In genomic region chr2:146754606-146755005, GRCh38 we compare ENCODE assay signal across 24 cellular contexts.
DNase-seq lines count a peak whose midpoint lies in the region; ATAC-seq and TF ChIP-seq lines count a peak whose summit lies in the region.
"Had no signal": no experiment of that assay in that cellular context is flagged by ENCODE, and none has a peak within 500 bp of the region (broad histone marks: within the 10 kb centered on the region; RNA-seq: fewer than 3 reads in every experiment).

No MANE protein-coding gene starts in this region.

- TF ChIP-seq CTCF in nephron (IDR thresholded peaks at IDR 0.05; ENCODE audit: unreplicated experiment in 3 of 3), result no peak

- peaks cover 5% of the 10 kb centered on the region for H3K4me1 Mint-ChIP-seq in nephron
- H3K4me1 Mint-ChIP-seq: CD14-positive monocyte; CD4-positive, alpha-beta memory T cell; CD4-positive, CD25-positive, alpha-beta regulatory T cell; CD8-positive, alpha-beta memory T cell had no signal

- no peaks in the 10 kb centered on the region for H3K36me3 Mint-ChIP-seq in nephron (ENCODE audit: low read depth)
- H3K36me3 Mint-ChIP-seq: CD14-positive monocyte; CD4-positive, alpha-beta memory T cell; CD4-positive, CD25-positive, alpha-beta regulatory T cell; CD8-positive, alpha-beta memory T cell had no signal

- DNase-seq in NCI-H226, result peak; percentile 66
- DNase-seq in amniotic epithelial cell (ENCODE audit: low read depth), result peak; percentile 82
- DNase-seq in kidney glomerular epithelial cell (lab: John Stamatoyannopoulos, UW), result peak; percentile 8
- DNase-seq in activated T-cell treated with anti-CD3 and anti-CD28 coated beads, Interleukin-2, amount 50 U/mL, for 48 hours, result no peak
- DNase-seq: 8988T; ACHN; BE2C; C1 segment of cervical spinal cord; CD4-positive, alpha-beta memory T cell; CD4-positive, CD25-positive, alpha-beta regulatory T cell; CD8-positive, alpha-beta memory T cell; COR-L47; DMS 273 treated with DMSO at 0.1 percent for 48 hours; DMS153; DMS53; DMS79; DND-41; EL; GDM1 had no signal

- ATAC-seq in HG03045 (IDR thresholded peaks at IDR 0.05; ENCODE audit: unreplicated experiment), result no peak
- ATAC-seq in GM21786 (IDR thresholded peaks at IDR 0.05; ENCODE audit: unreplicated experiment), result no peak
- ATAC-seq: GM12878 had no signal

- no peaks in the 10 kb centered on the region for H3K9me3 Mint-ChIP-seq in nephron

- H3K27me3 Mint-ChIP-seq in nephron (ENCODE audit: low read depth), result peaks cover 3% of the 10 kb centered on the region
- H3K27me3 Mint-ChIP-seq: CD4-positive, CD25-positive, alpha-beta regulatory T cell had no signal

- H3K4me3 Mint-ChIP-seq in nephron, result no peak overlapping the region
- H3K4me3 Mint-ChIP-seq: CD14-positive monocyte; CD4-positive, alpha-beta memory T cell; CD4-positive, CD25-positive, alpha-beta regulatory T cell; CD8-positive, alpha-beta memory T cell had no signal

- peak overlapping the region in 2 of 3 experiments; percentile 59 to 62 for H3K27ac Mint-ChIP-seq in nephron
- H3K27ac Mint-ChIP-seq: CD14-positive monocyte; CD4-positive, alpha-beta memory T cell; CD4-positive, CD25-positive, alpha-beta regulatory T cell; CD8-positive, alpha-beta memory T cell had no signal

Comparison
In these comparisons a context has a peak if more than half of its experiments do, and no peak if none do; other contexts are left out.
1. DNase-seq: peak in NCI-H226 (single experiment), amniotic epithelial cell (single experiment) and kidney glomerular epithelial cell (single experiment); none in activated T-cell treated with anti-CD3 and anti-CD28 coated beads, Interleukin-2, amount 50 U/mL, for 48 hours (0 of 2).